In genomic region chr2:239832101-239832994, GRCh38 we compare ENCODE assay signal across 24 cellular contexts.
A peak's percentile ranks its signal among the peaks of the same experiment; 100 is the strongest.
DNase-seq lines count a peak whose midpoint lies in the region; ATAC-seq and TF ChIP-seq lines count a peak whose summit lies in the region.
"Had no signal": no experiment of that assay in that cellular context is flagged by ENCODE, and none has a peak within 500 bp of the region (broad histone marks: within the 10 kb centered on the region; RNA-seq: fewer than 3 reads in every experiment).

No MANE protein-coding gene starts in this region.

- no peak for TF ChIP-seq POLR2A in esophagus muscularis mucosa (IDR thresholded peaks at IDR 0.05; ENCODE audit: low read depth)
- TF ChIP-seq POLR2A in prostate gland (IDR thresholded peaks at IDR 0.05): no peak

- H3K9me3 ChIP-seq in esophagus muscularis mucosa: peaks cover 0 to 5% (median 0%) of the 10 kb centered on the region in 4 donors
- no peaks in the 10 kb centered on the region for H3K9me3 ChIP-seq in prostate gland
- H3K9me3 ChIP-seq: ascending aorta, Caco-2, mucosa of descending colon, neutrophil had no signal

- TF ChIP-seq CTCF in esophagus muscularis mucosa (IDR thresholded peaks at IDR 0.05) (no peak), prostate gland (IDR thresholded peaks at IDR 0.05) (no peak)

- H3K36me3 ChIP-seq in esophagus muscularis mucosa: no peaks in the 10 kb centered on the region
- H3K36me3 ChIP-seq in prostate gland: no peaks in the 10 kb centered on the region
- H3K36me3 ChIP-seq: ascending aorta, left lung, neutrophil had no signal

- peak overlapping the region in 1 of 2 donors; percentile 82 for H3K27ac Mint-ChIP-seq in activated naive CD4-positive, alpha-beta T cell treated with anti-CD3 and anti-CD28 coated beads, Interleukin-2, amount 50 U/mL, for 72 hours
- H3K27ac Mint-ChIP-seq: activated naive CD4-positive, alpha-beta T cell treated with anti-CD3 and anti-CD28 coated beads for 36 hours; B cell had no signal

- H3K4me3 ChIP-seq in esophagus muscularis mucosa (no peak overlapping the region), prostate gland (no peak overlapping the region)
- H3K4me3 ChIP-seq: ascending aorta, left lung, mucosa of descending colon had no signal

- DNase-seq in activated CD4-positive, CD25-positive, alpha-beta regulatory T cell treated with anti-CD3 and anti-CD28 coated beads, Interleukin-2, amount 50 U/mL, for 72 hours: peak; percentile 13
- no peak for DNase-seq in activated CD4-positive, CD25-positive, alpha-beta regulatory T cell (lab: John Stamatoyannopoulos, UW)
- DNase-seq in NCI-H2171 treated with DMSO at 0.1 percent for 48 hours (lab: John Stamatoyannopoulos, UW) (peak; percentile 70), esophagus muscularis mucosa (ENCODE audit: extremely low spot score) (peak; percentile 82), prostate gland (ENCODE audit: low spot score) (peak; percentile 3), LoVo (ENCODE audit: low spot score) (no peak)
- no peak for DNase-seq in activated naive CD4-positive, alpha-beta T cell treated with anti-CD3 and anti-CD28 coated beads, Interleukin-2, amount 50 U/mL, for 72 hours (ENCODE audit: low spot score in 2 of 2)
- DNase-seq: activated CD4-positive, alpha-beta T cell treated with anti-CD3 and anti-CD28 coated beads for 4 hours; activated naive CD4-positive, alpha-beta T cell treated with anti-CD3 and anti-CD28 coated beads for 36 hours; activated T-cell treated with anti-CD3 and anti-CD28 coated beads for 4 hours; Caco-2; effector CD8-positive, alpha-beta T cell; mucosa of descending colon; NCI-H1105; NCI-H524 treated with DMSO at 0.1 percent for 48 hours; SW 1271 had no signal

- 91% methylated on average over 15 of the region's 15 CpGs for WGBS in esophagus muscularis mucosa
- WGBS in prostate gland: 90% methylated on average over 15 of the region's 15 CpGs

- no peak for TF ChIP-seq EP300 in esophagus muscularis mucosa (IDR thresholded peaks at IDR 0.05)

- H3K4me1 ChIP-seq in esophagus muscularis mucosa (peaks cover 4 to 41% (median 33%) of the 10 kb centered on the region in 4 donors), prostate gland (replicated peaks) (no peaks in the 10 kb centered on the region)
- H3K4me1 ChIP-seq: Caco-2 had no signal

- H3K27ac ChIP-seq in esophagus muscularis mucosa (replicated peaks in 1 of 4) (no peak overlapping the region), prostate gland (no peak overlapping the region)
- H3K27ac ChIP-seq: ascending aorta, left lung, neutrophil, RWPE1 had no signal

- intact Hi-C loops in esophagus muscularis mucosa (cut with DNase I): no loop called here
- intact Hi-C loops in prostate gland (cut with DNase I): no loop called here

- H3K9me3 Mint-ChIP-seq in activated naive CD4-positive, alpha-beta T cell treated with anti-CD3 and anti-CD28 coated beads, Interleukin-2, amount 50 U/mL, for 72 hours: peaks cover 4% of the 10 kb centered on the region in 2 donors
- H3K9me3 Mint-ChIP-seq: activated naive CD4-positive, alpha-beta T cell treated with anti-CD3 and anti-CD28 coated beads for 36 hours; central memory CD8-positive, alpha-beta T cell had no signal

- H3K27me3 ChIP-seq in esophagus muscularis mucosa (no peaks in the 10 kb centered on the region), prostate gland (replicated peaks; ENCODE audit: insufficient read depth) (no peaks in the 10 kb centered on the region)
- H3K27me3 ChIP-seq: ascending aorta, neutrophil had no signal

- peaks cover 0 to 5% of the 10 kb centered on the region in 2 donors for H3K36me3 Mint-ChIP-seq in activated naive CD4-positive, alpha-beta T cell treated with anti-CD3 and anti-CD28 coated beads, Interleukin-2, amount 50 U/mL, for 72 hours

- no peak for ATAC-seq in activated naive CD4-positive, alpha-beta T cell treated with anti-CD3 and anti-CD28 coated beads, Interleukin-2, amount 50 U/mL, for 72 hours
- no peak for ATAC-seq in HG03565 (IDR thresholded peaks at IDR 0.05; ENCODE audit: unreplicated experiment)
- ATAC-seq: HCT116, mucosa of descending colon had no signal

Comparison
In these comparisons a context has a peak if more than half of its experiments do, and no peak if none do; other contexts are left out.
1. DNase-seq: peak in activated CD4-positive, CD25-positive, alpha-beta regulatory T cell treated with anti-CD3 and anti-CD28 coated beads, Interleukin-2, amount 50 U/mL, for 72 hours (single experiment), NCI-H2171 treated with DMSO at 0.1 percent for 48 hours (single experiment), esophagus muscularis mucosa (single experiment) and prostate gland (single experiment); none in activated CD4-positive, CD25-positive, alpha-beta regulatory T cell (0 of 4), LoVo (single experiment) and activated naive CD4-positive, alpha-beta T cell treated with anti-CD3 and anti-CD28 coated beads, Interleukin-2, amount 50 U/mL, for 72 hours (0 of 2).